In genomic region chr10:110609592-110609991, GRCh38 we compare ENCODE assay signal across 8 cellular contexts. TPM values are rescaled to one million over a fixed set of nuclear protein-coding genes. Genes with fewer than 3 reads are reported as not detected.
A peak's percentile ranks its signal among the peaks of the same experiment; 100 is the strongest.
DNase-seq lines count a peak whose midpoint lies in the region; ATAC-seq, FAIRE-seq and TF ChIP-seq lines count a peak whose summit lies in the region.

No MANE protein-coding gene starts in this region.

- H3K27me3 ChIP-seq in HepG2 (ENCODE audit: control insufficient read depth in 1 of 2, insufficient read depth in 2 of 2, low read length in 2 of 2) = no peaks in the 10 kb centered on the region; a peak in 1 of 5 replicates

- H3K9me3 ChIP-seq in HepG2 (ENCODE audit: low read length) = no peaks in the 10 kb centered on the region

- H3K36me3 ChIP-seq in HepG2 (replicated peaks in 1 of 2; ENCODE audit: control insufficient read depth in 1 of 2, insufficient read depth in 2 of 2, low read length in 2 of 2) = peaks cover 0 to 5% of the 10 kb centered on the region in 2 experiments; a peak in 1 of 5 replicates

- in situ Hi-C loops in HepG2 (cut with HindIII; ENCODE audit: extremely low pct_ligation_motif_present, low pct_unique_long_range_greater_than_20kb) = loop anchor here (25.0 kb wide), 1 partner anchor 278 kb away; no protein-coding TSS in a partner anchor

- TF ChIP-seq EP300 in HepG2 (IDR thresholded peaks at IDR 0.05; ENCODE audit: low read depth in 2 of 2, low read length in 2 of 2) (no peak), HepG2 (CRISPR knock-in tag; IDR thresholded peaks at IDR 0.05; ENCODE audit: borderline replicate concordance) (no peak)

- H4K20me1 ChIP-seq in HepG2 (ENCODE audit: insufficient read depth, low read length) = no peaks in the 10 kb centered on the region

- no peak overlapping the region for H2AFZ ChIP-seq in HepG2 (ENCODE audit: low read length)

- no peak overlapping the region for H3K9ac ChIP-seq in HepG2 (ENCODE audit: insufficient read depth, low read depth, low read length)

- CTCF ChIA-PET in HepG2 (lab: Yijun Ruan, JAX; ENCODE audit: low intra/inter-chr PET ratio, low total read pairs) = interaction anchor here (1.4 to 2.7 kb wide), 3 partner anchors 63 to 284 kb away, joined by 3 to 10 read pairs (median 7); no protein-coding TSS in a partner anchor

- DNase-seq in DMS79 (lab: John Stamatoyannopoulos, UW) (peak; percentile 2), NCI-H1105 treated with DMSO at 0.1 percent for 48 hours (lab: John Stamatoyannopoulos, UW) (peak; percentile 80), SW480 (ENCODE audit: low spot score) (peak; percentile 66), HepG2 (ENCODE audit: low spot score) (no peak), hippocampal formation (lab: John Stamatoyannopoulos, UW) (no peak), mucosa of gallbladder (ENCODE audit: low spot score) (no peak)
- DNase-seq in central memory CD4-positive, alpha-beta T cell = no peak

- no peak for TF ChIP-seq CTCF in HepG2 (CRISPR knock-in tag; IDR thresholded peaks at IDR 0.05)

- WGBS in HepG2 (ENCODE audit: low lambda C conversion rate) = 10% methylated on average over 2 of the region's 2 CpGs

- no peak overlapping the region for H3K27ac ChIP-seq in HepG2 (ENCODE audit: extremely low read length, insufficient read depth, low read length)

- POLR2A ChIA-PET in HepG2 (lab: Yijun Ruan, JAX) = no interaction called here

- no peaks in the 10 kb centered on the region for H3K79me2 ChIP-seq in HepG2 (ENCODE audit: insufficient read depth, low read length)

- no peak for TF ChIP-seq POLR2A in HepG2 (IDR thresholded peaks at IDR 0.05; ENCODE audit: insufficient read depth in 1 of 2, low read depth in 2 of 2, low read length in 2 of 2)

- H3K4me2 ChIP-seq in HepG2 (ENCODE audit: low read depth, low read length) = no peak overlapping the region

- TF ChIP-seq RAD21 in HepG2 (CRISPR knock-in tag; IDR thresholded peaks at IDR 0.05) = no peak

- no peak overlapping the region for H3K4me3 ChIP-seq in HepG2 (replicated peaks in 1 of 3; ENCODE audit: insufficient read depth in 1 of 3, low read depth in 2 of 3, low read length in 3 of 3)

- H3K4me1 ChIP-seq in HepG2 (ENCODE audit: insufficient read depth, low read length) = no peaks in the 10 kb centered on the region

- FAIRE-seq in HepG2 (lab: Jason Lieb, UNC) = no peak

- ATAC-seq in HepG2 (peak; percentile 61), HG03521 (IDR thresholded peaks at IDR 0.05; ENCODE audit: unreplicated experiment) (no peak)

- no TSS peak for BruUV-seq in HepG2 (replicated peaks; lab: Mats Ljungman, UMichigan)

- intact Hi-C loops in HepG2 (cut with micrococcal nuclease; ENCODE audit: unreplicated experiment) = no loop called here

TF ChIP-seq in HepG2, 621 proteins besides CTCF, POLR2A, EP300 and RAD21:
- TF ChIP-seq MTA3 (CRISPR knock-in tag; IDR thresholded peaks at IDR 0.05) = no peak
- no peak for TF ChIP-seq PHF20 (CRISPR knock-in tag; IDR thresholded peaks at IDR 0.05)

RNA-seq across cellular contexts. Expression of gene RBM20, which starts 34.5 kb away (rescaled TPM):
- total RNA-seq in HepG2 (2016; rRNA removed; fragmentation: Illumina TruSeq; extraction: Trizol) (0.02 TPM in 1 of 2 replicates, not detected in the other), mucosa of gallbladder (1.4 TPM)
- total RNA-seq in HepG2 (2016; cell fraction: cytosol; rRNA removed; fragmentation: Illumina TruSeq; extraction: Trizol; ENCODE audit: low read depth) = not detected in 2 replicates
- total RNA-seq in HepG2 (2016; cell fraction: insoluble cytoplasmic fraction; rRNA removed; fragmentation: Illumina TruSeq; extraction: Trizol) = 0.03 and 0.06 TPM in 2 replicates
- total RNA-seq in HepG2 (2016; cell fraction: membrane; rRNA removed; fragmentation: Illumina TruSeq; extraction: Trizol) = not detected in 2 replicates
- 0.13 TPM in 1 of 2 replicates, not detected in the other for total RNA-seq in HepG2 (2016; cell fraction: nucleus; rRNA removed; fragmentation: Illumina TruSeq; extraction: Trizol)
- polyA plus RNA-seq in HepG2 (2011; rRNA removed) = 0.16 and 0.22 TPM in 2 replicates
- polyA plus RNA-seq in HepG2 (2011; cell fraction: cytosol; rRNA removed) = 0.04 TPM in 2 replicates
- polyA plus RNA-seq in HepG2 (2011; cell fraction: nucleus; rRNA removed) = 0.32 and 0.40 TPM in 2 replicates
- 0.09 TPM in 2 replicates for polyA plus RNA-seq in HepG2 (2012)
- polyA plus RNA-seq in HepG2 (2016; cell fraction: cytosol; fragmentation: Illumina TruSeq; extraction: Trizol; ENCODE audit: low read depth) = not detected in 2 replicates
- polyA plus RNA-seq in HepG2 (2016; cell fraction: insoluble cytoplasmic fraction; fragmentation: Illumina TruSeq; extraction: Trizol; ENCODE audit: low read depth) = not detected in 2 replicates
- polyA plus RNA-seq in HepG2 (2016; cell fraction: membrane; fragmentation: Illumina TruSeq; extraction: Trizol; ENCODE audit: low read depth) = 0.02 and 0.16 TPM in 2 replicates
- polyA plus RNA-seq in HepG2 (2016; cell fraction: nucleus; fragmentation: Illumina TruSeq; extraction: Trizol; ENCODE audit: insufficient read depth, low read depth) = 0.17 and 0.34 TPM in 2 replicates
- polyA minus RNA-seq in HepG2 (2011; rRNA and poly(A)+ RNA removed; ENCODE audit: low replicate concordance) = not detected in 2 replicates
- not detected in 2 replicates for polyA minus RNA-seq in HepG2 (2011; cell fraction: cytosol; rRNA and poly(A)+ RNA removed)
- polyA minus RNA-seq in HepG2 (2011; cell fraction: nucleus; rRNA and poly(A)+ RNA removed) = 0.12 and 0.13 TPM in 2 replicates

RNA-seq across cellular contexts. Expression of gene SMC3, which starts 42.1 kb away (rescaled TPM):
- 48.0 and 85.7 TPM in 2 replicates for total RNA-seq in HepG2 (2016; rRNA removed; fragmentation: Illumina TruSeq; extraction: Trizol)
- 3.2 and 3.5 TPM in 2 replicates for total RNA-seq in HepG2 (2016; cell fraction: cytosol; rRNA removed; fragmentation: Illumina TruSeq; extraction: Trizol; ENCODE audit: low read depth)
- 46.4 and 83.6 TPM in 2 replicates for total RNA-seq in HepG2 (2016; cell fraction: insoluble cytoplasmic fraction; rRNA removed; fragmentation: Illumina TruSeq; extraction: Trizol)
- total RNA-seq in HepG2 (2016; cell fraction: membrane; rRNA removed; fragmentation: Illumina TruSeq; extraction: Trizol) = 7.5 and 8.5 TPM in 2 replicates
- total RNA-seq in HepG2 (2016; cell fraction: nucleus; rRNA removed; fragmentation: Illumina TruSeq; extraction: Trizol) = 37.1 and 40.3 TPM in 2 replicates
- 7.6 and 11.7 TPM in 2 replicates for polyA plus RNA-seq in HepG2 (2011; rRNA removed)
- polyA plus RNA-seq in HepG2 (2011; cell fraction: cytosol; rRNA removed) = 4.1 and 6.7 TPM in 2 replicates
- polyA plus RNA-seq in HepG2 (2011; cell fraction: nucleus; rRNA removed) = 5.1 and 6.5 TPM in 2 replicates
- 27.9 and 52.1 TPM in 2 replicates for polyA plus RNA-seq in HepG2 (2012)
- polyA plus RNA-seq in HepG2 (2016; cell fraction: cytosol; fragmentation: Illumina TruSeq; extraction: Trizol; ENCODE audit: low read depth) = 0.59 and 0.88 TPM in 2 replicates
- polyA plus RNA-seq in HepG2 (2016; cell fraction: insoluble cytoplasmic fraction; fragmentation: Illumina TruSeq; extraction: Trizol; ENCODE audit: low read depth) = 68.8 and 70.8 TPM in 2 replicates
- 1.4 and 1.9 TPM in 2 replicates for polyA plus RNA-seq in HepG2 (2016; cell fraction: membrane; fragmentation: Illumina TruSeq; extraction: Trizol; ENCODE audit: low read depth)
- 43.2 and 43.3 TPM in 2 replicates for polyA plus RNA-seq in HepG2 (2016; cell fraction: nucleus; fragmentation: Illumina TruSeq; extraction: Trizol; ENCODE audit: insufficient read depth, low read depth)
- 4.0 and 7.2 TPM in 2 replicates for polyA minus RNA-seq in HepG2 (2011; rRNA and poly(A)+ RNA removed; ENCODE audit: low replicate concordance)
- 14.2 and 14.6 TPM in 2 replicates for polyA minus RNA-seq in HepG2 (2011; cell fraction: cytosol; rRNA and poly(A)+ RNA removed)
- polyA minus RNA-seq in HepG2 (2011; cell fraction: nucleus; rRNA and poly(A)+ RNA removed) = 16.0 and 18.0 TPM in 2 replicates
- 28.5 TPM for total RNA-seq in mucosa of gallbladder

Comparison
In these comparisons a context has a peak if more than half of its experiments do, and no peak if none do; other contexts are left out.
1. DNase-seq: peak in DMS79 (single experiment), NCI-H1105 treated with DMSO at 0.1 percent for 48 hours (single experiment) and SW480 (single experiment); none in HepG2 (single experiment), central memory CD4-positive, alpha-beta T cell (single experiment), hippocampal formation (0 of 2) and mucosa of gallbladder (single experiment).